ENCODE assay signal across 28 cellular contexts in genomic region chr7:5612695-5613094, GRCh38.
"Had no signal": no experiment of that assay in that cellular context is flagged by ENCODE, and none has a peak within 500 bp of the region (broad histone marks: within the 10 kb centered on the region; RNA-seq: fewer than 3 reads in every experiment).

No MANE protein-coding gene starts in this region.

- H3K9ac ChIP-seq: neural progenitor cell had no signal

- DNase-seq: activated CD4-positive, alpha-beta T cell treated with anti-CD3 and anti-CD28 coated beads for 36 hours; activated CD4-positive, CD25-positive, alpha-beta regulatory T cell; activated CD8-positive, alpha-beta memory T cell treated with anti-CD3 and anti-CD28 coated beads, Interleukin-2, amount 10 ng/mL, durations not matched to agents 7 days and 5 days; activated CD8-positive, alpha-beta T cell treated with anti-CD3 and anti-CD28 coated beads, Interleukin-2, amount 10 ng/mL, durations not matched to agents 7 days and 5 days; activated naive CD4-positive, alpha-beta T cell; activated T-cell treated with anti-CD3 and anti-CD28 coated beads, Interleukin-2, amount 50 U/mL, for 48 hours; anterior cingulate cortex; esophagus squamous epithelium; kidney glomerular epithelial cell; left ventricle myocardium inferior; naive B cell; posterior cingulate gyrus; stimulated activated CD4-positive, alpha-beta T cell treated with anti-CD3 and anti-CD28 coated beads, Interleukin-15, amount 100 ng/mL, for 24 hours; stimulated activated CD4-positive, alpha-beta T cell treated with anti-CD3 and anti-CD28 coated beads, Interleukin-2, amount 100 ng/mL, for 24 hours; stimulated activated naive CD4-positive, alpha-beta T cell; tibial artery; upper lobe of right lung had no signal

- H3K4me1 ChIP-seq: tibial artery, upper lobe of right lung had no signal

- ATAC-seq: activated CD4-positive, alpha-beta T cell treated with anti-CD3 and anti-CD28 coated beads for 36 hours; activated CD8-positive, alpha-beta memory T cell treated with anti-CD3 and anti-CD28 coated beads, Interleukin-2, amount 10 ng/mL, durations not matched to agents 7 days and 5 days; activated CD8-positive, alpha-beta T cell treated with anti-CD3 and anti-CD28 coated beads, Interleukin-2, amount 10 ng/mL, durations not matched to agents 7 days and 5 days; activated naive CD4-positive, alpha-beta T cell treated with anti-CD3 and anti-CD28 coated beads, Interleukin-2, amount 50 U/mL, for 72 hours; right cardiac atrium; upper lobe of right lung had no signal

- H3K36me3 ChIP-seq: esophagus squamous epithelium, left ventricle myocardium inferior, neural progenitor cell, suprapubic skin, upper lobe of right lung had no signal

- H3K27me3 Mint-ChIP-seq: activated CD4-positive, alpha-beta T cell treated with anti-CD3 and anti-CD28 coated beads for 36 hours; activated CD8-positive, alpha-beta memory T cell treated with anti-CD3 and anti-CD28 coated beads, Interleukin-2, amount 10 ng/mL, durations not matched to agents 7 days and 5 days; central memory CD8-positive, alpha-beta T cell; naive B cell had no signal

- H3K9me3 ChIP-seq: esophagus squamous epithelium, left ventricle myocardium inferior, suprapubic skin, tibial artery, upper lobe of right lung had no signal

- H3K27me3 ChIP-seq: esophagus squamous epithelium, neural progenitor cell, suprapubic skin, tibial artery, upper lobe of right lung had no signal

- H3K36me3 Mint-ChIP-seq: activated CD8-positive, alpha-beta memory T cell treated with anti-CD3 and anti-CD28 coated beads, Interleukin-2, amount 10 ng/mL, durations not matched to agents 7 days and 5 days; activated naive CD4-positive, alpha-beta T cell treated with anti-CD3 and anti-CD28 coated beads, Interleukin-2, amount 50 U/mL, for 72 hours; naive B cell had no signal

- H3K4me2 ChIP-seq: neural progenitor cell had no signal

- H3K9me3 Mint-ChIP-seq: activated naive CD4-positive, alpha-beta T cell treated with anti-CD3 and anti-CD28 coated beads, Interleukin-2, amount 50 U/mL, for 72 hours; central memory CD8-positive, alpha-beta T cell; dendritic cell treated with granulocyte-macrophage colony-stimulating factor and Interleukin-4, amounts not matched to agents 40 ng/mL and 50 ng/mL, for 4 days; naive B cell; neural progenitor cell; T-helper 2 cell treated with Interferon-gamma antibody and Interleukin-4, amounts not matched to agents 5 μg/mL and 100 μg/mL, for 36 hours had no signal

- FAIRE-seq: bronchial epithelial cell, frontal cortex had no signal

- H3K4me3 Mint-ChIP-seq: activated CD4-positive, alpha-beta T cell treated with anti-CD3 and anti-CD28 coated beads for 36 hours; activated CD8-positive, alpha-beta memory T cell treated with anti-CD3 and anti-CD28 coated beads, Interleukin-2, amount 10 ng/mL, durations not matched to agents 7 days and 5 days; activated CD8-positive, alpha-beta T cell treated with anti-CD3 and anti-CD28 coated beads, Interleukin-2, amount 10 ng/mL, durations not matched to agents 7 days and 5 days; central memory CD8-positive, alpha-beta T cell; dendritic cell treated with granulocyte-macrophage colony-stimulating factor and Interleukin-4, amounts not matched to agents 40 ng/mL and 50 ng/mL, for 4 days; naive B cell; neural progenitor cell; T-helper 2 cell treated with Interferon-gamma antibody and Interleukin-4, amounts not matched to agents 5 μg/mL and 100 μg/mL, for 36 hours had no signal

- H3K27ac ChIP-seq: epithelial cell of prostate, esophagus squamous epithelium, left ventricle myocardium inferior, neural progenitor cell, suprapubic skin, tibial artery, upper lobe of right lung had no signal

- H3K27ac Mint-ChIP-seq: activated CD4-positive, alpha-beta T cell treated with anti-CD3 and anti-CD28 coated beads for 36 hours; activated CD8-positive, alpha-beta memory T cell treated with anti-CD3 and anti-CD28 coated beads, Interleukin-2, amount 10 ng/mL, durations not matched to agents 7 days and 5 days; activated CD8-positive, alpha-beta T cell treated with anti-CD3 and anti-CD28 coated beads, Interleukin-2, amount 10 ng/mL, durations not matched to agents 7 days and 5 days; activated naive CD4-positive, alpha-beta T cell treated with anti-CD3 and anti-CD28 coated beads, Interleukin-2, amount 50 U/mL, for 72 hours; dendritic cell treated with granulocyte-macrophage colony-stimulating factor and Interleukin-4, amounts not matched to agents 40 ng/mL and 50 ng/mL, for 4 days; naive B cell; T-helper 2 cell treated with Interferon-gamma antibody and Interleukin-4, amounts not matched to agents 5 μg/mL and 100 μg/mL, for 36 hours had no signal

- H3K4me1 Mint-ChIP-seq: activated CD4-positive, alpha-beta T cell treated with anti-CD3 and anti-CD28 coated beads for 36 hours; central memory CD8-positive, alpha-beta T cell had no signal

- H3K4me3 ChIP-seq: esophagus squamous epithelium, left ventricle myocardium inferior, lung, neural progenitor cell, suprapubic skin, tibial artery, upper lobe of right lung had no signal

- H2AFZ ChIP-seq: neural progenitor cell had no signal
